ENCODE assay signal across 35 cellular contexts in genomic region chr4:99835942-99836341, GRCh38. TPM values are rescaled to one million over a fixed set of nuclear protein-coding genes. Genes with fewer than 3 reads are reported as not detected.
"Had no signal": no experiment of that assay in that cellular context is flagged by ENCODE, and none has a peak within 500 bp of the region (broad histone marks: within the 10 kb centered on the region; RNA-seq: fewer than 3 reads in every experiment).

No MANE protein-coding gene starts in this region.

- H3K36me3 ChIP-seq: ascending aorta, brain microvascular endothelial cell, esophagus muscularis mucosa, gastroesophageal sphincter, WERI-Rb-1 had no signal

- H3K27me3 Mint-ChIP-seq: activated B cell treated with CpG ODN at 0.5 μM for 24 hours; activated CD8-positive, alpha-beta T cell treated with anti-CD3 and anti-CD28 coated beads for 36 hours; activated naive CD4-positive, alpha-beta T cell treated with anti-CD3 and anti-CD28 coated beads, Interleukin-2, amount 50 U/mL, for 24 hours; activated naive CD8-positive, alpha-beta T cell treated with anti-CD3 and anti-CD28 coated beads, Interleukin-2, amount 10 ng/mL, durations not matched to agents 7 days and 5 days; central memory CD8-positive, alpha-beta T cell; dendritic cell treated with granulocyte-macrophage colony-stimulating factor and Interleukin-4, amounts not matched to agents 40 ng/mL and 50 ng/mL, for 4 days; T-cell had no signal

- H3K9me3 ChIP-seq: ascending aorta, esophagus muscularis mucosa, gastroesophageal sphincter, heart right ventricle had no signal

- H3K4me1 ChIP-seq: heart right ventricle had no signal

- H3K4me3 ChIP-seq: ascending aorta, coronary artery, dorsolateral prefrontal cortex, esophagus muscularis mucosa, gastroesophageal sphincter, heart right ventricle had no signal

- ATAC-seq: activated CD4-positive, CD25-positive, alpha-beta regulatory T cell treated with anti-CD3 and anti-CD28 coated beads, Interleukin-2, amount 50 U/mL, for 24 hours; activated CD8-positive, alpha-beta T cell treated with anti-CD3 and anti-CD28 coated beads for 36 hours; activated T-cell treated with anti-CD3 and anti-CD28 coated beads, Interleukin-2, amount 50 U/mL, for 72 hours; gastroesophageal sphincter; heart right ventricle; T-cell had no signal

- H3K4me3 Mint-ChIP-seq: activated B cell treated with CpG ODN at 0.5 μM for 24 hours; activated CD8-positive, alpha-beta T cell treated with anti-CD3 and anti-CD28 coated beads for 36 hours; activated naive CD4-positive, alpha-beta T cell treated with anti-CD3 and anti-CD28 coated beads, Interleukin-2, amount 50 U/mL, for 24 hours; activated naive CD8-positive, alpha-beta T cell treated with anti-CD3 and anti-CD28 coated beads, Interleukin-2, amount 10 ng/mL, durations not matched to agents 7 days and 5 days; activated T-cell treated with anti-CD3 and anti-CD28 coated beads, Interleukin-2, amount 50 U/mL, for 72 hours; central memory CD8-positive, alpha-beta T cell; dendritic cell treated with granulocyte-macrophage colony-stimulating factor and Interleukin-4, amounts not matched to agents 40 ng/mL and 50 ng/mL, for 4 days; endodermal cell; T-cell; T-helper 1 cell treated with Interleukin-12 subunit alpha and Interleukin-12 subunit beta and Interleukin-4 antibody, amounts not matched to agents 30 μg/mL and 1 μg/mL, for 36 hours; T-helper 2 cell treated with Interferon-gamma antibody and Interleukin-4, amounts not matched to agents 5 μg/mL and 100 μg/mL, for 36 hours had no signal

- H3K27me3 ChIP-seq: ascending aorta, brain microvascular endothelial cell, dorsolateral prefrontal cortex, esophagus muscularis mucosa, gastroesophageal sphincter, heart right ventricle had no signal

- DNase-seq: activated B cell treated with CpG ODN at 0.5 μM for 24 hours; activated CD4-positive, alpha-beta T cell treated with anti-CD3 and anti-CD28 coated beads for 48 hours; activated CD4-positive, alpha-beta T cell treated with anti-CD3 and anti-CD28 coated beads, Interleukin-2, amount 50 U/mL, for 1 hour; activated CD4-positive, alpha-beta T cell treated with anti-CD3 and anti-CD28 coated beads, Interleukin-2, amount 50 U/mL, for 48 hours; activated CD8-positive, alpha-beta memory T cell treated with anti-CD3 and anti-CD28 coated beads for 24 hours; activated CD8-positive, alpha-beta T cell treated with anti-CD3 and anti-CD28 coated beads for 36 hours; activated effector memory CD4-positive, alpha-beta T cell treated with Interleukin-2 at 50 U/mL for 16 hours; activated gamma-delta T cell treated with Interleukin-2 at 50 U/mL for 16 hours; activated naive CD4-positive, alpha-beta T cell treated with Interleukin-2 at 50 U/mL for 16 hours; activated naive CD8-positive, alpha-beta T cell treated with anti-CD3 and anti-CD28 coated beads, Interleukin-2, amount 10 ng/mL, durations not matched to agents 7 days and 5 days; activated T-cell treated with anti-CD3 and anti-CD28 coated beads, Interleukin-2, amount 50 U/mL, for 72 hours; brain microvascular endothelial cell; dorsolateral prefrontal cortex; effector memory CD4-positive, alpha-beta T cell; endodermal cell; erythroblast; foreskin melanocyte; heart right ventricle; SW 1271; T-cell; T1000; WERI-Rb-1 had no signal

- H3K27ac Mint-ChIP-seq: activated B cell treated with CpG ODN at 0.5 μM for 24 hours; activated CD8-positive, alpha-beta T cell treated with anti-CD3 and anti-CD28 coated beads for 36 hours; activated naive CD8-positive, alpha-beta T cell treated with anti-CD3 and anti-CD28 coated beads, Interleukin-2, amount 10 ng/mL, durations not matched to agents 7 days and 5 days; activated T-cell treated with anti-CD3 and anti-CD28 coated beads, Interleukin-2, amount 50 U/mL, for 72 hours; dendritic cell treated with granulocyte-macrophage colony-stimulating factor and Interleukin-4, amounts not matched to agents 40 ng/mL and 50 ng/mL, for 4 days; endodermal cell; T-cell; T-helper 2 cell treated with Interferon-gamma antibody and Interleukin-4, amounts not matched to agents 5 μg/mL and 100 μg/mL, for 36 hours had no signal

- H3K27ac ChIP-seq: ascending aorta, brain microvascular endothelial cell, coronary artery, dorsolateral prefrontal cortex, esophagus muscularis mucosa, gastroesophageal sphincter, heart right ventricle, WERI-Rb-1 had no signal

- H3K9me3 Mint-ChIP-seq: activated B cell treated with CpG ODN at 0.5 μM for 24 hours; activated CD8-positive, alpha-beta T cell treated with anti-CD3 and anti-CD28 coated beads for 36 hours; activated naive CD4-positive, alpha-beta T cell treated with anti-CD3 and anti-CD28 coated beads, Interleukin-2, amount 50 U/mL, for 24 hours; activated naive CD8-positive, alpha-beta T cell treated with anti-CD3 and anti-CD28 coated beads, Interleukin-2, amount 10 ng/mL, durations not matched to agents 7 days and 5 days; activated T-cell treated with anti-CD3 and anti-CD28 coated beads, Interleukin-2, amount 50 U/mL, for 72 hours; central memory CD8-positive, alpha-beta T cell; dendritic cell treated with granulocyte-macrophage colony-stimulating factor and Interleukin-4, amounts not matched to agents 40 ng/mL and 50 ng/mL, for 4 days; endodermal cell; T-cell; T-helper 1 cell treated with Interleukin-12 subunit alpha and Interleukin-12 subunit beta and Interleukin-4 antibody, amounts not matched to agents 30 μg/mL and 1 μg/mL, for 36 hours; T-helper 2 cell treated with Interferon-gamma antibody and Interleukin-4, amounts not matched to agents 5 μg/mL and 100 μg/mL, for 36 hours had no signal

- H3K4me1 Mint-ChIP-seq: endodermal cell had no signal

RNA-seq across cellular contexts. Expression of gene DAPP1, which starts 19.3 kb away (rescaled TPM):
- total RNA-seq: ascending aorta, endodermal cell, fibroblast of lung, fibroblast of villous mesenchyme, glomerular endothelial cell had no signal
- polyA plus RNA-seq: fibroblast of lung had no signal
